17 cellular contexts compared by ENCODE assay signal in the genomic region with DNA sequence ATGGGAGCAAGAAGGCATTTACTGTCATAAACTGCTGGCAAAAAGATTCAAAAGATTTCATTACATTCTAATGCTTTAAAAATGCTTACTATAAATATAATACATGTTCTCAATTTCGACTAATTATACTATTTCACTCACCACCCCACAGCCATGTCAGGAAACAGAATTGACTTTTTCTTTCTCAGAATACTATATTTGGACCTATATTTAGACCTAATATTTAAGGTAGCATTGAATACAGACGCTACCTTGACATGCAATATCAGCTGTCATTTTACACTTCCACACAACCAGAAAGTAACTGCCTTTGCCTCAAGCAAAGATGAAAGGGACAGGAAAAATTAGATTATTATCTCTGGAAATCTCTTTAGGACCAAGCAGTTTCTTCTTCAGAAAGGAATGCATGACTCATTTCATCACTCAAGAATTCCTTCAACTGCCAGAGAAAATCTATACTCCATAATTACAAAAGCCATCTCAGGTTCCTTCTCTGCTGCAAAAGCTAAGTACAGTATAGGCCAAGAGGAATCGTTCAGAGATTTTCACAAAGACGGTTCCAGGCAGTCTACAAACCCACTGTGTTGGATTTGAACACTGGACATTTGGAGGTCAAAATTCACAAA. TPM values are rescaled to one million over a fixed set of nuclear protein-coding genes. Genes with fewer than 3 reads are reported as not detected.
A peak's percentile ranks its signal among the peaks of the same experiment; 100 is the strongest.
DNase-seq lines count a peak whose midpoint lies in the region; ATAC-seq and TF ChIP-seq lines count a peak whose summit lies in the region.
"Had no signal": no experiment of that assay in that cellular context is flagged by ENCODE, and none has a peak within 500 bp of the region (broad histone marks: within the 10 kb centered on the region; RNA-seq: fewer than 3 reads in every experiment).

No MANE protein-coding gene starts in this region.

- H3K36me3 Mint-ChIP-seq in HFFc6 (ENCODE audit: low read depth) = no peaks in the 10 kb centered on the region
- H3K36me3 Mint-ChIP-seq: CD4-positive, CD25-positive, alpha-beta regulatory T cell had no signal

- H3K27ac Mint-ChIP-seq in HFFc6 = no peak overlapping the region
- H3K27ac Mint-ChIP-seq: CD4-positive, CD25-positive, alpha-beta regulatory T cell; T-helper 1 cell treated with Interleukin-12 subunit alpha and Interleukin-12 subunit beta and Interleukin-4 antibody, amounts not matched to agents 30 μg/mL and 1 μg/mL, for 36 hours had no signal

- peaks cover 5% of the 10 kb centered on the region for H3K27me3 Mint-ChIP-seq in HFFc6 (ENCODE audit: insufficient read depth)

- intact Hi-C loops in left ventricle myocardium superior (cut with micrococcal nuclease) = no loop called here

- H3K4me1 Mint-ChIP-seq in HFFc6 (ENCODE audit: low read depth) = peaks cover 16% of the 10 kb centered on the region
- H3K4me1 Mint-ChIP-seq: CD4-positive, CD25-positive, alpha-beta regulatory T cell had no signal

- H3K9me3 Mint-ChIP-seq in HFFc6 = no peaks in the 10 kb centered on the region
- H3K9me3 Mint-ChIP-seq: T-helper 1 cell treated with Interleukin-12 subunit alpha and Interleukin-12 subunit beta and Interleukin-4 antibody, amounts not matched to agents 30 μg/mL and 1 μg/mL, for 36 hours had no signal

- TF ChIP-seq CTCF in HFFc6 (IDR thresholded peaks at IDR 0.05) = no peak

- no peak overlapping the region for H3K4me3 Mint-ChIP-seq in HFFc6
- H3K4me3 Mint-ChIP-seq: CD4-positive, CD25-positive, alpha-beta regulatory T cell; T-helper 1 cell treated with Interleukin-12 subunit alpha and Interleukin-12 subunit beta and Interleukin-4 antibody, amounts not matched to agents 30 μg/mL and 1 μg/mL, for 36 hours had no signal

- ATAC-seq in left ventricle myocardium superior = no peak
- ATAC-seq: A549 had no signal

- DNase-seq in COLO829 (ENCODE audit: low spot score) (peak; percentile 13), HFFc6 (peak; percentile 15), NCI-H2227 treated with DMSO at 0.1 percent for 48 hours (lab: John Stamatoyannopoulos, UW) (peak; percentile 41), iris pigment epithelial cell (ENCODE audit: low read depth) (peak; percentile 20), left ventricle myocardium superior (no peak), epidermal melanocyte (ENCODE audit: insufficient read length, low spot score) (no peak), H4 (ENCODE audit: low spot score) (no peak), OCI-M2 (lab: John Stamatoyannopoulos, UW; ENCODE audit: unreplicated experiment) (no peak)
- DNase-seq: Calu3; CD4-positive, CD25-positive, alpha-beta regulatory T cell; GDM1; NCI-H1048; NCI-H1694; NCI-H2171; NCI-H510A treated with DMSO at 0.1 percent for 48 hours had no signal

RNA-seq across cellular contexts. Expression of a gene that starts 11.8 kb away (rescaled TPM):
- not detected for total RNA-seq in HFFc6 (2021; fragmentation: NEBNext Ultra II Directional; extraction: Animal tissue kit (Norgen Biotek cat#: 25700))
- total RNA-seq in left ventricle myocardium superior = 22.1 TPM
- total RNA-seq in H4 (2014; rRNA removed; shearing (Covaris generic)) = 0.54 and 0.64 TPM in 2 replicates
- total RNA-seq: Calu3; CD4-positive, CD25-positive, alpha-beta regulatory T cell had no signal

RNA-seq across cellular contexts. Expression of a gene that starts 58.5 kb away (rescaled TPM):
- 10 to 100 TPM; 41.1 to 48.1 (median 45.9) TPM for total RNA-seq in HFFc6 (2021; fragmentation: NEBNext Ultra II Directional; extraction: Animal tissue kit (Norgen Biotek cat#: 25700))
- 29.2 TPM for total RNA-seq in left ventricle myocardium superior
- total RNA-seq in H4 (2014; rRNA removed; shearing (Covaris generic)) = 9.0 and 12.2 TPM in 2 replicates

Comparison
In these comparisons a context has a peak if more than half of its experiments do, and no peak if none do; other contexts are left out.
1. DNase-seq: peak in COLO829 (single experiment), HFFc6 (single experiment), NCI-H2227 treated with DMSO at 0.1 percent for 48 hours (single experiment) and iris pigment epithelial cell (single experiment); none in left ventricle myocardium superior (single experiment), epidermal melanocyte (single experiment), H4 (single experiment) and OCI-M2 (single experiment).
2. RNA of a gene that starts 11.8 kb away (total RNA-seq): 22.1 TPM in left ventricle myocardium superior (single experiment); 0.54 to 0.64 TPM in H4 and not detected in HFFc6; every median in the first group is over 10 times any median in the second.